In the genomic region with DNA sequence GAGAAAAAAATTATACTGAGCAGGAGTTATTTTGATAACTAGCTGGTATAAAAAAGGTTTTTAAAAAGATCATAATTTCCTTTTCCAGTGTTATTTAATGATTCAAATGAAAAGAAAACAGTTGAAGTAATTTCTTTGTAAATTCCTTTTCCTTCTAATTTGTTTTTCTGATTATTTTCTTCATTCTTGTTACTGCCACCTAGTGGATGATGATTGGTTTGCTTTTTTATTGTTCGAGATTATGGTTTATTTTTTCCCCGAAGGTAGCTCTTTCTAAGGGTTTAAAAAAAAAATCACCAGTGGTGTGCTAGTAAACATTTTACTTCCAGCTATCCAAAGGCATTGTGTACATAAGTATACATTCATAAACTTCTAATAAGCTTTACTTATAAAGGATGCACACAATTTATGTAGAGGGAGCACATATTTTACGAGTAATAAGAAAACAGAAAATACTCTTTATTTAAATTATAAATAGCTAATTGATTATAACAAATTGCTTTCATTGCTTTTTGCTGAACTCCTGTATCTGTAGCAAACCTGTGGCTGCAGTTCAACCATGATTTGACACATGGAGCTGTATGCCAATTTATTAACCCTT, we compare ENCODE assay signal across 8 cellular contexts.
A peak's percentile ranks its signal among the peaks of the same experiment; 100 is the strongest.
DNase-seq lines count a peak whose midpoint lies in the region; ATAC-seq and TF ChIP-seq lines count a peak whose summit lies in the region.

No MANE protein-coding gene starts in this region.

- POLR2A ChIA-PET in HEK293T (lab: Yijun Ruan, JAX): no interaction called here

- no peaks in the 10 kb centered on the region for H3K4me1 ChIP-seq in DND-41 (ENCODE audit: insufficient read depth, low read length)

- no peak overlapping the region for H3K4me2 ChIP-seq in DND-41 (ENCODE audit: insufficient read depth, low read length)
- H3K4me2 ChIP-seq in neural cell (ENCODE audit: low read length): no peak overlapping the region

- no peak for ATAC-seq in DND-41 (ENCODE audit: insufficient read depth, low read depth)
- ATAC-seq in HG03565 (IDR thresholded peaks at IDR 0.05; ENCODE audit: unreplicated experiment): no peak
- no peak for ATAC-seq in GM19463 (IDR thresholded peaks at IDR 0.05; ENCODE audit: unreplicated experiment)

- no peaks in the 10 kb centered on the region for H3K9me3 ChIP-seq in DND-41 (ENCODE audit: insufficient read depth, low read length, severe bottlenecking)
- no peaks in the 10 kb centered on the region for H3K9me3 ChIP-seq in neural cell (ENCODE audit: low read length)

- no peaks in the 10 kb centered on the region for H3F3A ChIP-seq in neural cell (ENCODE audit: insufficient read depth, low read length, poor library complexity, severe bottlenecking)

- TF ChIP-seq RAD21 in neural cell (conservative IDR thresholded peaks at IDR 0.05): no peak

- H3K79me2 ChIP-seq in DND-41 (ENCODE audit: insufficient read depth, low read length) (no peaks in the 10 kb centered on the region), neural cell (replicated peaks; ENCODE audit: insufficient read depth, low read length) (no peaks in the 10 kb centered on the region)

- peaks cover 4% of the 10 kb centered on the region for H3K27me3 ChIP-seq in DND-41 (ENCODE audit: insufficient read depth, low read length, poor library complexity)
- no peaks in the 10 kb centered on the region for H3K27me3 ChIP-seq in neural cell (ENCODE audit: insufficient read depth, low read depth, low read length)

- TF ChIP-seq CTCF in DND-41 (IDR thresholded peaks at IDR 0.05; ENCODE audit: borderline replicate concordance, extremely low read depth, low read length, poor library complexity, severe bottlenecking): peak; percentile 70
- peak; percentile 47 for TF ChIP-seq CTCF in neural cell (IDR thresholded peaks at IDR 0.05; ENCODE audit: poor library complexity, severe bottlenecking)

- H2AFZ ChIP-seq in DND-41 (ENCODE audit: low read depth, low read length): no peak overlapping the region
- H2AFZ ChIP-seq in neural cell (ENCODE audit: low read depth, low read length): no peak overlapping the region

- no peak overlapping the region for H3K27ac ChIP-seq in DND-41 (ENCODE audit: low read length)
- H3K27ac ChIP-seq in neural cell (ENCODE audit: low read length): no peak overlapping the region

- TF ChIP-seq EP300 in neural cell (conservative IDR thresholded peaks at IDR 0.05; ENCODE audit: poor library complexity, severe bottlenecking): no peak

- H3K4me3 ChIP-seq in DND-41 (ENCODE audit: low read depth in 1 of 2, low read length in 2 of 2): no peak overlapping the region
- H3K4me3 ChIP-seq in neural cell (ENCODE audit: low read length): no peak overlapping the region

- H3K9ac ChIP-seq in DND-41 (ENCODE audit: low read depth, low read length) (no peak overlapping the region), neural cell (ENCODE audit: low read length) (no peak overlapping the region)

- CTCF ChIA-PET in HEK293T (lab: Yijun Ruan, JAX): interaction anchor here (0.6 to 1.6 kb wide), 13 partner anchors 8 to 1436 kb away, joined by 3 to 8 read pairs (median 3); no protein-coding TSS in a partner anchor

- H4K20me1 ChIP-seq in DND-41 (ENCODE audit: insufficient read depth, low read length) (no peaks in the 10 kb centered on the region), neural cell (ENCODE audit: insufficient read depth) (no peaks in the 10 kb centered on the region)

- DNase-seq in DND-41 (no peak), LoVo (ENCODE audit: low spot score) (peak; percentile 12), cerebellar cortex (ENCODE audit: low spot score) (peak; percentile 43), HEK293T (ENCODE audit: extremely low spot score) (no peak), GM19238 (ENCODE audit: insufficient read length, low spot score) (no peak)

- H3K36me3 ChIP-seq in DND-41 (ENCODE audit: insufficient read depth, low read length) (no peaks in the 10 kb centered on the region), neural cell (ENCODE audit: insufficient read depth, low read length) (no peaks in the 10 kb centered on the region)

- no peaks in the 10 kb centered on the region for H3K9me2 ChIP-seq in neural cell (ENCODE audit: insufficient read depth, low read length)

TF ChIP-seq in neural cell, 6 proteins besides CTCF, POLR2A, EP300 and RAD21:
- TF ChIP-seq TAF1 (IDR thresholded peaks at IDR 0.05; ENCODE audit: low read depth): no peak
- no peak for TF ChIP-seq EZH2 (IDR thresholded peaks at IDR 0.05; ENCODE audit: borderline replicate concordance, insufficient read depth, low read length, poor library complexity, severe bottlenecking)
- TF ChIP-seq SMC3 (conservative IDR thresholded peaks at IDR 0.05; ENCODE audit: poor library complexity): no peak
- no peak for TF ChIP-seq MXI1 (conservative IDR thresholded peaks at IDR 0.05; ENCODE audit: poor library complexity, severe bottlenecking)

TF ChIP-seq in HEK293T, 16 proteins besides CTCF, POLR2A, EP300 and RAD21:
- TF ChIP-seq HDGF (IDR thresholded peaks at IDR 0.05; ENCODE audit: borderline replicate concordance): no peak
- no peak for TF ChIP-seq FOXM1 (IDR thresholded peaks at IDR 0.05; ENCODE audit: borderline replicate concordance)
- no peak for TF ChIP-seq SP1 (IDR thresholded peaks at IDR 0.05)
- no peak for TF ChIP-seq FOXK2 (IDR thresholded peaks at IDR 0.05)
- no peak for TF ChIP-seq CTBP1 (IDR thresholded peaks at IDR 0.05; ENCODE audit: borderline replicate concordance)

Comparison
In these comparisons a context has a peak if more than half of its experiments do, and no peak if none do; other contexts are left out.
1. DNase-seq: peak in LoVo (single experiment) and cerebellar cortex (single experiment); none in DND-41 (single experiment), HEK293T (single experiment) and GM19238 (single experiment).